ENCODE assay signal across 8 cellular contexts in the genomic region with DNA sequence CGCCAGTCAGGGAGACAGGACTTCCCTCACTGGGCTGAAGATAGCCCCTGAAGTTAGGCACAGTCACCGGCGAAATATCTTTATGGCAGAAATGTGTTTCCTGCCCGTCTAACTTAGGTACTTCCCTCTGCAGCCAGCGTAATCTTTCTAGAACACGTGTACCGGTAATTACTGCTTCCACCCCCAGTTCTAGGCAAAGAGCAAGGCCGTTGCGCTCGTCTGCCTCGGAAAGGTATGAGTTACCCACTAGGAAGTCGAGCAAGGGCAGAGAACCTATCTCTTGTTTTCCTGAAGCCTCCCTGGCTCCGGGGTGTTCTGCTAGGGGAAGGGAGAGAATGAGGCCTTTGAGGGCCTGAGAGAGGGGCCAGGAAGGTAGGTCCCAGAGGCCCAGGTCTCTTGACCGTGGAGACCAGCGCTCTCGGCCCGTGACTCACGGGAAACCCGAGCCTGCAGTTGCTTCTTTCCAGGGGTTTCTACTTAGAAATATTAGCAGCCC.
DNase-seq lines count a peak whose midpoint lies in the region; ATAC-seq and TF ChIP-seq lines count a peak whose summit lies in the region.

No MANE protein-coding gene starts in this region.

- H3K27me3 ChIP-seq in heart right ventricle (no peaks in the 10 kb centered on the region), upper lobe of left lung (no peaks in the 10 kb centered on the region)

- peaks cover 5% of the 10 kb centered on the region for H3K4me1 Mint-ChIP-seq in T-helper 1 cell treated with Interleukin-12 subunit alpha and Interleukin-12 subunit beta and Interleukin-4 antibody, amounts not matched to agents 30 μg/mL and 1 μg/mL, for 36 hours (ENCODE audit: low read depth)

- peaks cover 0 to 12% (median 0%) of the 10 kb centered on the region in 9 donors for H3K4me1 ChIP-seq in heart right ventricle
- no peaks in the 10 kb centered on the region for H3K4me1 ChIP-seq in upper lobe of left lung

- ATAC-seq in Right ventricle myocardium inferior (no peak), Right ventricle myocardium superior (ENCODE audit: poor library complexity) (no peak), heart right ventricle (peak in 5 of 8 donors; percentile 31 to 77 (median 38)), upper lobe of left lung (ENCODE audit: low FRiP score in 2 of 2) (peak; percentile 26), HG03432 (IDR thresholded peaks at IDR 0.05; ENCODE audit: unreplicated experiment) (no peak)

- peak overlapping the region; percentile 26 for H3K27ac Mint-ChIP-seq in T-helper 1 cell treated with Interleukin-12 subunit alpha and Interleukin-12 subunit beta and Interleukin-4 antibody, amounts not matched to agents 30 μg/mL and 1 μg/mL, for 36 hours

- H3K36me3 ChIP-seq in heart right ventricle: peaks cover 0 to 5% (median 0%) of the 10 kb centered on the region in 9 donors
- no peaks in the 10 kb centered on the region for H3K36me3 ChIP-seq in upper lobe of left lung

- WGBS in heart right ventricle, 2 donors: 65 to 71% methylated on average over 19 of the region's 19 CpGs
- WGBS in upper lobe of left lung, 2 donors: 71 to 82% methylated on average over 17 to 19 of the region's 19 CpGs

- TF ChIP-seq EP300 in upper lobe of left lung (IDR thresholded peaks at IDR 0.05): no peak

- TF ChIP-seq POLR2A in upper lobe of left lung (IDR thresholded peaks at IDR 0.05): no peak

- DNase-seq in Right ventricle myocardium inferior (ENCODE audit: missing footprints) (peak; percentile 61), Right ventricle myocardium superior (no peak), heart right ventricle (peak in 1 of 2 donors; percentile 11), upper lobe of left lung (peak; percentile 20 to 50), HT-29 (ENCODE audit: low spot score) (no peak), DMS79 treated with DMSO at 0.1 percent for 48 hours (lab: John Stamatoyannopoulos, UW) (no peak)

- H3K36me3 Mint-ChIP-seq in T-helper 1 cell treated with Interleukin-12 subunit alpha and Interleukin-12 subunit beta and Interleukin-4 antibody, amounts not matched to agents 30 μg/mL and 1 μg/mL, for 36 hours (ENCODE audit: low read depth): peaks cover 3% of the 10 kb centered on the region

- intact Hi-C loops in Right ventricle myocardium inferior (cut with DNase I) (no loop called here), Right ventricle myocardium superior (cut with DNase I) (no loop called here), heart right ventricle (cut with DNase I) (no loop called here)

- H3K9me3 Mint-ChIP-seq in T-helper 1 cell treated with Interleukin-12 subunit alpha and Interleukin-12 subunit beta and Interleukin-4 antibody, amounts not matched to agents 30 μg/mL and 1 μg/mL, for 36 hours: no peaks in the 10 kb centered on the region

- H3K27me3 Mint-ChIP-seq in T-helper 1 cell treated with Interleukin-12 subunit alpha and Interleukin-12 subunit beta and Interleukin-4 antibody, amounts not matched to agents 30 μg/mL and 1 μg/mL, for 36 hours (ENCODE audit: low read depth): no peaks in the 10 kb centered on the region

- H3K4me3 ChIP-seq in heart right ventricle (peak overlapping the region in 3 of 10 donors; percentile 7 to 24 (median 12)), upper lobe of left lung (peak overlapping the region in 1 of 4 donors; percentile 17)

- peak overlapping the region in 2 of 10 donors; percentile 61 to 69 for H3K27ac ChIP-seq in heart right ventricle
- H3K27ac ChIP-seq in upper lobe of left lung: no peak overlapping the region

- no peak for TF ChIP-seq CTCF in heart right ventricle (IDR thresholded peaks at IDR 0.05)
- TF ChIP-seq CTCF in upper lobe of left lung (IDR thresholded peaks at IDR 0.05): no peak

- H3K9me3 ChIP-seq in heart right ventricle (peaks cover 0 to 4% (median 0%) of the 10 kb centered on the region in 11 donors), upper lobe of left lung (no peaks in the 10 kb centered on the region)

- no peak overlapping the region for H3K4me3 Mint-ChIP-seq in T-helper 1 cell treated with Interleukin-12 subunit alpha and Interleukin-12 subunit beta and Interleukin-4 antibody, amounts not matched to agents 30 μg/mL and 1 μg/mL, for 36 hours

Comparison
In these comparisons a context has a peak if more than half of its experiments do, and no peak if none do; other contexts are left out.
1. ATAC-seq: peak in heart right ventricle (5 of 8) and upper lobe of left lung (2 of 2); none in Right ventricle myocardium inferior (single experiment), Right ventricle myocardium superior (single experiment) and HG03432 (single experiment).
2. DNase-seq: peak in Right ventricle myocardium inferior (single experiment) and upper lobe of left lung (2 of 2); none in Right ventricle myocardium superior (single experiment), HT-29 (single experiment) and DMS79 treated with DMSO at 0.1 percent for 48 hours (single experiment).